In the genomic region with DNA sequence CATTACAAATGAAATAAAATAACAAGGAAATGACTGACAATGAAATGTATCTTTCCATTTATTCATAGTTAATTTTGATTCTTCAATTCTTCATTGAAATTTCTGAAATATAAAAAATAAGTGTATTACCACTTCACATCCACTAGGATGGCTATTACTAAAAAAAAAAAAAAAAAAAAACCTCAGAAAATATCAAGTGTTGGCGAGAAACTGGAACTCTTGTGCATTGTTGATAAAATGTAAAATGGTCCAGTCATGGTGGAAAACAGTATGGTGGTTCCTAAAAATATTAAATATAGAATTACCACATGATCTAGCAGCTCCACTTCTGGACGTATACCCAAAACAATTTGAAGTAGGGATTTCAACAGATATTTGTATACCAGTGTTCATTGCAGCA, we compare ENCODE assay signal across 1 cellular context.
TF ChIP-seq lines count a peak whose summit lies in the region.

No MANE protein-coding gene starts in this region.

TF ChIP-seq in A549, 52 proteins besides CTCF, POLR2A, EP300 and RAD21 (continued from another document):
- TF ChIP-seq, protein P1, sequence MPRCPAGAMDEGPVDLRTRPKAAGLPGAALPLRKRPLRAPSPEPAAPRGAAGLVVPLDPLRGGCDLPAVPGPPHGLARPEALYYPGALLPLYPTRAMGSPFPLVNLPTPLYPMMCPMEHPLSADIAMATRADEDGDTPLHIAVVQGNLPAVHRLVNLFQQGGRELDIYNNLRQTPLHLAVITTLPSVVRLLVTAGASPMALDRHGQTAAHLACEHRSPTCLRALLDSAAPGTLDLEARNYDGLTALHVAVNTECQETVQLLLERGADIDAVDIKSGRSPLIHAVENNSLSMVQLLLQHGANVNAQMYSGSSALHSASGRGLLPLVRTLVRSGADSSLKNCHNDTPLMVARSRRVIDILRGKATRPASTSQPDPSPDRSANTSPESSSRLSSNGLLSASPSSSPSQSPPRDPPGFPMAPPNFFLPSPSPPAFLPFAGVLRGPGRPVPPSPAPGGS (IDR thresholded peaks at IDR 0.05): no peak
